In the genomic region with DNA sequence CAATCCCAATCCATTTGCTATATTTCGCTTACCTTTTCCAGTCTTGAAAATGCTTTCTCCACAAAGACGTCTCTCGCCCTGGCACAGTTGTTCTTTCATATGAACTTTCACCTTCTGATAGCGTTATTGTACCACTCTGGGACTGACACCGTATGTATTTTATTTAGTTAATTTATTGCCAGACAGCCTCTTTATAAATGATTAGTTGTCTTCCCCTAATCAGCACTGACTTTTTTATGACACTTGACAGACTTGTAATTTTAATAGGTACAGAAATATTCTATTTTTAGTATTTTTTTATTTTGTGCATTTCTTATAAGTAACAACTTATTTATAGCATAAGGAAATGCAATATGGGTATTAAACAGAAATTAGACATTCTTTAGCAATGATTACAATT, we compare ENCODE assay signal across 3 cellular contexts.
TF ChIP-seq lines count a peak whose summit lies in the region.

A gene (minus strand): TSS at position 101 of the 400 bp plus-strand sequence. CDS start 1,343 bp downstream, outside the sequence.

TF ChIP-seq in SK-N-SH, 30 proteins besides CTCF, POLR2A, EP300 and RAD21:
- no peak for TF ChIP-seq TAF1 (IDR thresholded peaks at IDR 0.05; ENCODE audit: borderline replicate concordance, low read depth, low read length)
- no peak for TF ChIP-seq TEAD4 (IDR thresholded peaks at IDR 0.05; ENCODE audit: borderline replicate concordance, insufficient read depth)
- TF ChIP-seq MXI1 (IDR thresholded peaks at IDR 0.05; ENCODE audit: low read depth, low read length), result no peak
- TF ChIP-seq YY1 (IDR thresholded peaks at IDR 0.05; ENCODE audit: low read depth), result no peak
- TF ChIP-seq, protein P1, sequence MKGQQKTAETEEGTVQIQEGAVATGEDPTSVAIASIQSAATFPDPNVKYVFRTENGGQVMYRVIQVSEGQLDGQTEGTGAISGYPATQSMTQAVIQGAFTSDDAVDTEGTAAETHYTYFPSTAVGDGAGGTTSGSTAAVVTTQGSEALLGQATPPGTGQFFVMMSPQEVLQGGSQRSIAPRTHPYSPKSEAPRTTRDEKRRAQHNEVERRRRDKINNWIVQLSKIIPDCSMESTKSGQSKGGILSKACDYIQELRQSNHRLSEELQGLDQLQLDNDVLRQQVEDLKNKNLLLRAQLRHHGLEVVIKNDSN (IDR thresholded peaks at IDR 0.05; ENCODE audit: borderline replicate concordance, low read depth), result no peak
- no peak for TF ChIP-seq RXRA (IDR thresholded peaks at IDR 0.05; ENCODE audit: borderline replicate concordance, low read depth)
- TF ChIP-seq SMC3 (IDR thresholded peaks at IDR 0.05; ENCODE audit: low read depth, low read length), result no peak
- TF ChIP-seq FOSL2 (IDR thresholded peaks at IDR 0.05; ENCODE audit: borderline replicate concordance, low read depth), result no peak
- TF ChIP-seq, protein P2, sequence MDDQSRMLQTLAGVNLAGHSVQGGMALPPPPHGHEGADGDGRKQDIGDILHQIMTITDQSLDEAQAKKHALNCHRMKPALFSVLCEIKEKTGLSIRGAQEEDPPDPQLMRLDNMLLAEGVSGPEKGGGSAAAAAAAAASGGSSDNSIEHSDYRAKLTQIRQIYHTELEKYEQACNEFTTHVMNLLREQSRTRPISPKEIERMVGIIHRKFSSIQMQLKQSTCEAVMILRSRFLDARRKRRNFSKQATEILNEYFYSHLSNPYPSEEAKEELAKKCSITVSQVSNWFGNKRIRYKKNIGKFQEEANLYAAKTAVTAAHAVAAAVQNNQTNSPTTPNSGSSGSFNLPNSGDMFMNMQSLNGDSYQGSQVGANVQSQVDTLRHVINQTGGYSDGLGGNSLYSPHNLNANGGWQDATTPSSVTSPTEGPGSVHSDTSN (IDR thresholded peaks at IDR 0.05), result no peak
- no peak for TF ChIP-seq CHD2 (IDR thresholded peaks at IDR 0.05; ENCODE audit: low read length, partially characterized antibody)

TF ChIP-seq in SK-N-SH treated with all-trans-retinoic acid at 6 μM for 48 hours, 23 proteins besides CTCF, POLR2A, EP300 and RAD21:
- TF ChIP-seq GLIS3 (CRISPR knock-in tag; IDR thresholded peaks at IDR 0.05) (no peak), CSDC2 (CRISPR knock-in tag; IDR thresholded peaks at IDR 0.05) (no peak), ZFP3 (CRISPR knock-in tag; IDR thresholded peaks at IDR 0.05) (no peak), ARNTL (CRISPR knock-in tag; IDR thresholded peaks at IDR 0.05; ENCODE audit: borderline replicate concordance, low read depth) (no peak), OSR1 (CRISPR knock-in tag; IDR thresholded peaks at IDR 0.05) (no peak), ZNF70 (CRISPR knock-in tag; IDR thresholded peaks at IDR 0.05) (no peak), PPARA (CRISPR knock-in tag; IDR thresholded peaks at IDR 0.05; ENCODE audit: borderline replicate concordance) (no peak), RARB (CRISPR knock-in tag; IDR thresholded peaks at IDR 0.05) (no peak), TOX (CRISPR knock-in tag; IDR thresholded peaks at IDR 0.05; ENCODE audit: borderline replicate concordance) (no peak), ISL1 (CRISPR knock-in tag; IDR thresholded peaks at IDR 0.05) (no peak), ZNF8 (CRISPR knock-in tag; IDR thresholded peaks at IDR 0.05) (no peak), SNAI2 (CRISPR knock-in tag; IDR thresholded peaks at IDR 0.05) (no peak), ZFP30 (CRISPR knock-in tag; IDR thresholded peaks at IDR 0.05) (no peak), BACH2 (CRISPR knock-in tag; IDR thresholded peaks at IDR 0.05; ENCODE audit: borderline replicate concordance) (no peak)
- TF ChIP-seq, protein P3, sequence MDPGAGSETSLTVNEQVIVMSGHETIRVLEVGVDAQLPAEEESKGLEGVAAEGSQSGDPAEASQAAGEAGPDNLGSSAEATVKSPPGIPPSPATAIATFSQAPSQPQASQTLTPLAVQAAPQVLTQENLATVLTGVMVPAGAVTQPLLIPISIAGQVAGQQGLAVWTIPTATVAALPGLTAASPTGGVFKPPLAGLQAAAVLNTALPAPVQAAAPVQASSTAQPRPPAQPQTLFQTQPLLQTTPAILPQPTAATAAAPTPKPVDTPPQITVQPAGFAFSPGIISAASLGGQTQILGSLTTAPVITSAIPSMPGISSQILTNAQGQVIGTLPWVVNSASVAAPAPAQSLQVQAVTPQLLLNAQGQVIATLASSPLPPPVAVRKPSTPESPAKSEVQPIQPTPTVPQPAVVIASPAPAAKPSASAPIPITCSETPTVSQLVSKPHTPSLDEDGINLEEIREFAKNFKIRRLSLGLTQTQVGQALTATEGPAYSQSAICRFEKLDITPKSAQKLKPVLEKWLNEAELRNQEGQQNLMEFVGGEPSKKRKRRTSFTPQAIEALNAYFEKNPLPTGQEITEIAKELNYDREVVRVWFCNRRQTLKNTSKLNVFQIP (CRISPR knock-in tag; IDR thresholded peaks at IDR 0.05; ENCODE audit: borderline replicate concordance, low read depth), result no peak

TF ChIP-seq in K562, 482 proteins besides CTCF, POLR2A, EP300 and RAD21:
- no peak for TF ChIP-seq HNRNPUL1 (IDR thresholded peaks at IDR 0.05; ENCODE audit: low read length)
- TF ChIP-seq KLF10 (CRISPR knock-in tag; IDR thresholded peaks at IDR 0.05), result no peak
- no peak for TF ChIP-seq ERF (CRISPR knock-in tag; IDR thresholded peaks at IDR 0.05)
- TF ChIP-seq FOXP1 (CRISPR knock-in tag; IDR thresholded peaks at IDR 0.05), result no peak
- no peak for TF ChIP-seq MECOM (CRISPR knock-in tag; IDR thresholded peaks at IDR 0.05)
- no peak for TF ChIP-seq POLR2AphosphoS2 (IDR thresholded peaks at IDR 0.05; ENCODE audit: low read length)
- no peak for TF ChIP-seq HNRNPLL (IDR thresholded peaks at IDR 0.05; ENCODE audit: low read depth, low read length, poor library complexity, severe bottlenecking)
- no peak for TF ChIP-seq MBD2 (IDR thresholded peaks at IDR 0.05; ENCODE audit: borderline replicate concordance, low read depth)
- TF ChIP-seq ZNF316 (IDR thresholded peaks at IDR 0.05), result no peak
- no peak for TF ChIP-seq ZBTB7A (IDR thresholded peaks at IDR 0.05; ENCODE audit: borderline replicate concordance, control insufficient read depth, low read depth, low read length)
- no peak for TF ChIP-seq ESRRB (CRISPR knock-in tag; IDR thresholded peaks at IDR 0.05; ENCODE audit: borderline replicate concordance)
- no peak for TF ChIP-seq PPARD (CRISPR knock-in tag; IDR thresholded peaks at IDR 0.05)
- TF ChIP-seq SRSF1 (IDR thresholded peaks at IDR 0.05; ENCODE audit: low read depth, low read length), result no peak
- TF ChIP-seq, protein P4, sequence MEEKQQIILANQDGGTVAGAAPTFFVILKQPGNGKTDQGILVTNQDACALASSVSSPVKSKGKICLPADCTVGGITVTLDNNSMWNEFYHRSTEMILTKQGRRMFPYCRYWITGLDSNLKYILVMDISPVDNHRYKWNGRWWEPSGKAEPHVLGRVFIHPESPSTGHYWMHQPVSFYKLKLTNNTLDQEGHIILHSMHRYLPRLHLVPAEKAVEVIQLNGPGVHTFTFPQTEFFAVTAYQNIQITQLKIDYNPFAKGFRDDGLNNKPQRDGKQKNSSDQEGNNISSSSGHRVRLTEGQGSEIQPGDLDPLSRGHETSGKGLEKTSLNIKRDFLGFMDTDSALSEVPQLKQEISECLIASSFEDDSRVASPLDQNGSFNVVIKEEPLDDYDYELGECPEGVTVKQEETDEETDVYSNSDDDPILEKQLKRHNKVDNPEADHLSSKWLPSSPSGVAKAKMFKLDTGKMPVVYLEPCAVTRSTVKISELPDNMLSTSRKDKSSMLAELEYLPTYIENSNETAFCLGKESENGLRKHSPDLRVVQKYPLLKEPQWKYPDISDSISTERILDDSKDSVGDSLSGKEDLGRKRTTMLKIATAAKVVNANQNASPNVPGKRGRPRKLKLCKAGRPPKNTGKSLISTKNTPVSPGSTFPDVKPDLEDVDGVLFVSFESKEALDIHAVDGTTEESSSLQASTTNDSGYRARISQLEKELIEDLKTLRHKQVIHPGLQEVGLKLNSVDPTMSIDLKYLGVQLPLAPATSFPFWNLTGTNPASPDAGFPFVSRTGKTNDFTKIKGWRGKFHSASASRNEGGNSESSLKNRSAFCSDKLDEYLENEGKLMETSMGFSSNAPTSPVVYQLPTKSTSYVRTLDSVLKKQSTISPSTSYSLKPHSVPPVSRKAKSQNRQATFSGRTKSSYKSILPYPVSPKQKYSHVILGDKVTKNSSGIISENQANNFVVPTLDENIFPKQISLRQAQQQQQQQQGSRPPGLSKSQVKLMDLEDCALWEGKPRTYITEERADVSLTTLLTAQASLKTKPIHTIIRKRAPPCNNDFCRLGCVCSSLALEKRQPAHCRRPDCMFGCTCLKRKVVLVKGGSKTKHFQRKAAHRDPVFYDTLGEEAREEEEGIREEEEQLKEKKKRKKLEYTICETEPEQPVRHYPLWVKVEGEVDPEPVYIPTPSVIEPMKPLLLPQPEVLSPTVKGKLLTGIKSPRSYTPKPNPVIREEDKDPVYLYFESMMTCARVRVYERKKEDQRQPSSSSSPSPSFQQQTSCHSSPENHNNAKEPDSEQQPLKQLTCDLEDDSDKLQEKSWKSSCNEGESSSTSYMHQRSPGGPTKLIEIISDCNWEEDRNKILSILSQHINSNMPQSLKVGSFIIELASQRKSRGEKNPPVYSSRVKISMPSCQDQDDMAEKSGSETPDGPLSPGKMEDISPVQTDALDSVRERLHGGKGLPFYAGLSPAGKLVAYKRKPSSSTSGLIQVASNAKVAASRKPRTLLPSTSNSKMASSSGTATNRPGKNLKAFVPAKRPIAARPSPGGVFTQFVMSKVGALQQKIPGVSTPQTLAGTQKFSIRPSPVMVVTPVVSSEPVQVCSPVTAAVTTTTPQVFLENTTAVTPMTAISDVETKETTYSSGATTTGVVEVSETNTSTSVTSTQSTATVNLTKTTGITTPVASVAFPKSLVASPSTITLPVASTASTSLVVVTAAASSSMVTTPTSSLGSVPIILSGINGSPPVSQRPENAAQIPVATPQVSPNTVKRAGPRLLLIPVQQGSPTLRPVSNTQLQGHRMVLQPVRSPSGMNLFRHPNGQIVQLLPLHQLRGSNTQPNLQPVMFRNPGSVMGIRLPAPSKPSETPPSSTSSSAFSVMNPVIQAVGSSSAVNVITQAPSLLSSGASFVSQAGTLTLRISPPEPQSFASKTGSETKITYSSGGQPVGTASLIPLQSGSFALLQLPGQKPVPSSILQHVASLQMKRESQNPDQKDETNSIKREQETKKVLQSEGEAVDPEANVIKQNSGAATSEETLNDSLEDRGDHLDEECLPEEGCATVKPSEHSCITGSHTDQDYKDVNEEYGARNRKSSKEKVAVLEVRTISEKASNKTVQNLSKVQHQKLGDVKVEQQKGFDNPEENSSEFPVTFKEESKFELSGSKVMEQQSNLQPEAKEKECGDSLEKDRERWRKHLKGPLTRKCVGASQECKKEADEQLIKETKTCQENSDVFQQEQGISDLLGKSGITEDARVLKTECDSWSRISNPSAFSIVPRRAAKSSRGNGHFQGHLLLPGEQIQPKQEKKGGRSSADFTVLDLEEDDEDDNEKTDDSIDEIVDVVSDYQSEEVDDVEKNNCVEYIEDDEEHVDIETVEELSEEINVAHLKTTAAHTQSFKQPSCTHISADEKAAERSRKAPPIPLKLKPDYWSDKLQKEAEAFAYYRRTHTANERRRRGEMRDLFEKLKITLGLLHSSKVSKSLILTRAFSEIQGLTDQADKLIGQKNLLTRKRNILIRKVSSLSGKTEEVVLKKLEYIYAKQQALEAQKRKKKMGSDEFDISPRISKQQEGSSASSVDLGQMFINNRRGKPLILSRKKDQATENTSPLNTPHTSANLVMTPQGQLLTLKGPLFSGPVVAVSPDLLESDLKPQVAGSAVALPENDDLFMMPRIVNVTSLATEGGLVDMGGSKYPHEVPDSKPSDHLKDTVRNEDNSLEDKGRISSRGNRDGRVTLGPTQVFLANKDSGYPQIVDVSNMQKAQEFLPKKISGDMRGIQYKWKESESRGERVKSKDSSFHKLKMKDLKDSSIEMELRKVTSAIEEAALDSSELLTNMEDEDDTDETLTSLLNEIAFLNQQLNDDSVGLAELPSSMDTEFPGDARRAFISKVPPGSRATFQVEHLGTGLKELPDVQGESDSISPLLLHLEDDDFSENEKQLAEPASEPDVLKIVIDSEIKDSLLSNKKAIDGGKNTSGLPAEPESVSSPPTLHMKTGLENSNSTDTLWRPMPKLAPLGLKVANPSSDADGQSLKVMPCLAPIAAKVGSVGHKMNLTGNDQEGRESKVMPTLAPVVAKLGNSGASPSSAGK (IDR thresholded peaks at IDR 0.05), result no peak
- TF ChIP-seq CC2D1A (IDR thresholded peaks at IDR 0.05), result no peak
- no peak for TF ChIP-seq KAT2B (IDR thresholded peaks at IDR 0.05; ENCODE audit: low read depth, low read length)
- TF ChIP-seq HLTF (IDR thresholded peaks at IDR 0.05), result no peak
- no peak for TF ChIP-seq FOXJ3 (CRISPR knock-in tag; IDR thresholded peaks at IDR 0.05)
- no peak for TF ChIP-seq PRMT5 (CRISPR knock-in tag; IDR thresholded peaks at IDR 0.05)
- TF ChIP-seq FOXA3 (CRISPR knock-in tag; conservative IDR thresholded peaks at IDR 0.05 in 1 of 2, IDR thresholded peaks at IDR 0.05 in 1 of 2), result no peak
